8 cellular contexts compared by ENCODE assay signal in the genomic region with DNA sequence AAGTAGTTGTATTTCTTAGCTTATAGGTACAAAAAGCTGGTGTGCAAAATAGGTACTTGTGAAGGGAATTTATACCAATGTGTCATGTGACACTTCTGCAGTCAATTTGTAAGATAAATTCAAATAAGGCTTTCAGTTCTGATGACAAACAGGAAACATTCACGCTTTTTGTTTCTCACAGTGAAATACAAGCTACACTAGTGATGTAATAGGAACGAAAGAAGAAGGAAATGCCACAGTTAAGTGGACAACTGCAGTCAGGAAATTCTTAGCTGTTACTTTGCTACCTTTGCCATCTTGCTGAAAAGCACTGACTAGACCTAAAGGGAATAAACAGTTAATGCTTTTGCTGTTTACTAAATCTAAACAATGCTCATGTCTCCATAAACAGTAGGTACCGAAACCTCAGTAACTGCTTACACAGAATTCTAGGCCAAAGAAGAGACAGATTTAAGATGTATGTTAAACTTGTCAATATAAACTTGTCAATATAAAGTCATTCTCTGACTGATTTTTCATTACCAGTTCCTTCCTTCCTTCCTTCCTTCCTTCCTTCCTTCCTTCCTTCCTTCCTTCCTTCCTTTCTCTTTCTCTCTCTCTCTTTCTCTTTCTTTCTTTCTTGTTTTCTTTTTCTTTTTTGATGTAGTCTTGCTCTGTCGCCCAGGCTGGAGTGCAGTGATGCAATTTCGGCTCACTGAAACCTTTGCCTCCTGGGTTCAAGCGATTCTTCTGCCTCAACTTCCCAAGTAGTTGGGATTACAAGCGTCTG. TPM values are rescaled to one million over a fixed set of nuclear protein-coding genes. Genes with fewer than 3 reads are reported as not detected.
DNase-seq lines count a peak whose midpoint lies in the region; ATAC-seq and TF ChIP-seq lines count a peak whose summit lies in the region.

No MANE protein-coding gene starts in this region.

- H4K8ac ChIP-seq in neuronal stem cell (ENCODE audit: low read depth, low read length), result no peak overlapping the region

- H3K36me3 ChIP-seq in GM23338 (ENCODE audit: insufficient read depth) (no peaks in the 10 kb centered on the region), neuronal stem cell (replicated peaks in 1 of 2; ENCODE audit: control insufficient read depth in 2 of 2, insufficient read depth in 2 of 2, low read length in 2 of 2) (no peaks in the 10 kb centered on the region)

- H3K9me3 Mint-ChIP-seq in activated T-helper 1 cell treated with anti-CD3 and anti-CD28 coated beads, Interleukin-12 subunit alpha, Interleukin-12 subunit beta, Interleukin-2, Interleukin-4 antibody, amounts not matched to agents 30 ng/mL and 10 ng/mL and 1 ng/mL, durations not matched to agents 14 hours and 24 hours and 36 hours, result no peaks in the 10 kb centered on the region
- no peaks in the 10 kb centered on the region for H3K9me3 Mint-ChIP-seq in stimulated activated memory B cell treated with anti-CD40 and anti-IgM and Interleukin-4, amounts not matched to agents 10 μg/mL and 1 μg/mL and 100 μg/mL, for 72 hours
- H3K9me3 Mint-ChIP-seq in GM23338, result no peaks in the 10 kb centered on the region

- H2AFZ ChIP-seq in GM23338 (no peak overlapping the region), neuronal stem cell (ENCODE audit: low read length) (no peak overlapping the region)

- peak overlapping the region; percentile 21 for H3K4me3 Mint-ChIP-seq in activated T-helper 1 cell treated with anti-CD3 and anti-CD28 coated beads, Interleukin-12 subunit alpha, Interleukin-12 subunit beta, Interleukin-2, Interleukin-4 antibody, amounts not matched to agents 30 ng/mL and 10 ng/mL and 1 ng/mL, durations not matched to agents 14 hours and 24 hours and 36 hours
- peak overlapping the region; percentile 64 for H3K4me3 Mint-ChIP-seq in stimulated activated memory B cell treated with anti-CD40 and anti-IgM and Interleukin-4, amounts not matched to agents 10 μg/mL and 1 μg/mL and 100 μg/mL, for 72 hours
- no peak overlapping the region for H3K4me3 Mint-ChIP-seq in GM23338

- H3K4me1 ChIP-seq in GM23338 (ENCODE audit: insufficient read depth) (no peaks in the 10 kb centered on the region), neuronal stem cell (ENCODE audit: control insufficient read depth in 2 of 2, insufficient read depth in 1 of 2, low read depth in 1 of 2, low read length in 2 of 2) (peaks cover 0 to 1% of the 10 kb centered on the region in 2 donors)

- no peak overlapping the region for H3K4me2 ChIP-seq in GM23338
- H3K4me2 ChIP-seq in neuronal stem cell (ENCODE audit: insufficient read depth, low read length, poor library complexity, severe bottlenecking), result no peak overlapping the region

- no peak overlapping the region for H2BK15ac ChIP-seq in neuronal stem cell (ENCODE audit: low read length)

- intact Hi-C loops in activated T-helper 1 cell treated with anti-CD3 and anti-CD28 coated beads, Interleukin-12 subunit alpha, Interleukin-12 subunit beta, Interleukin-2, Interleukin-4 antibody, amounts not matched to agents 30 ng/mL and 10 ng/mL and 1 ng/mL, durations not matched to agents 14 hours and 24 hours and 36 hours (cut with micrococcal nuclease), result loop anchor here (1.0 to 10.0 kb wide), 7 partner anchors 9 to 1444 kb away; a partner anchor contains a TSS
- intact Hi-C loops in cardiac septum (cut with DNase I), result no loop called here

- H3K4me3 ChIP-seq in GM23338 (no peak overlapping the region), neuronal stem cell (ENCODE audit: low read length in 2 of 2) (no peak overlapping the region)

- H3K4me1 Mint-ChIP-seq in activated T-helper 1 cell treated with anti-CD3 and anti-CD28 coated beads, Interleukin-12 subunit alpha, Interleukin-12 subunit beta, Interleukin-2, Interleukin-4 antibody, amounts not matched to agents 30 ng/mL and 10 ng/mL and 1 ng/mL, durations not matched to agents 14 hours and 24 hours and 36 hours (ENCODE audit: low read depth), result peaks cover 35% of the 10 kb centered on the region
- peaks cover 65% of the 10 kb centered on the region for H3K4me1 Mint-ChIP-seq in stimulated activated memory B cell treated with anti-CD40 and anti-IgM and Interleukin-4, amounts not matched to agents 10 μg/mL and 1 μg/mL and 100 μg/mL, for 72 hours
- H3K4me1 Mint-ChIP-seq in GM23338, result no peaks in the 10 kb centered on the region

- no peaks in the 10 kb centered on the region for H3K79me1 ChIP-seq in neuronal stem cell (ENCODE audit: low read depth, low read length)

- no peaks in the 10 kb centered on the region for H3K9me3 ChIP-seq in neuronal stem cell (replicated peaks in 1 of 2; ENCODE audit: control insufficient read depth in 2 of 2, insufficient read depth in 1 of 2, low read depth in 1 of 2, low read length in 2 of 2)

- H4K91ac ChIP-seq in neuronal stem cell (ENCODE audit: low read depth, low read length, poor library complexity), result no peak overlapping the region

- H3K27ac ChIP-seq in GM23338 (ENCODE audit: low read depth) (no peak overlapping the region; the same call in 1 of the 2 replicates), neuronal stem cell (replicated peaks; ENCODE audit: low read length) (no peak overlapping the region)

- H3K27ac Mint-ChIP-seq in activated T-helper 1 cell treated with anti-CD3 and anti-CD28 coated beads, Interleukin-12 subunit alpha, Interleukin-12 subunit beta, Interleukin-2, Interleukin-4 antibody, amounts not matched to agents 30 ng/mL and 10 ng/mL and 1 ng/mL, durations not matched to agents 14 hours and 24 hours and 36 hours, result peak overlapping the region; percentile 88
- peak overlapping the region; percentile 95 for H3K27ac Mint-ChIP-seq in stimulated activated memory B cell treated with anti-CD40 and anti-IgM and Interleukin-4, amounts not matched to agents 10 μg/mL and 1 μg/mL and 100 μg/mL, for 72 hours
- H3K27ac Mint-ChIP-seq in GM23338, result no peak overlapping the region

- H3K4ac ChIP-seq in neuronal stem cell (ENCODE audit: low read length), result no peak overlapping the region

- no peak overlapping the region for H3K18ac ChIP-seq in neuronal stem cell (ENCODE audit: low read length)

- H3K27me3 Mint-ChIP-seq in activated T-helper 1 cell treated with anti-CD3 and anti-CD28 coated beads, Interleukin-12 subunit alpha, Interleukin-12 subunit beta, Interleukin-2, Interleukin-4 antibody, amounts not matched to agents 30 ng/mL and 10 ng/mL and 1 ng/mL, durations not matched to agents 14 hours and 24 hours and 36 hours (ENCODE audit: insufficient read depth), result no peaks in the 10 kb centered on the region
- H3K27me3 Mint-ChIP-seq in stimulated activated memory B cell treated with anti-CD40 and anti-IgM and Interleukin-4, amounts not matched to agents 10 μg/mL and 1 μg/mL and 100 μg/mL, for 72 hours, result no peaks in the 10 kb centered on the region
- peaks cover 2% of the 10 kb centered on the region for H3K27me3 Mint-ChIP-seq in GM23338 (ENCODE audit: insufficient read depth, low read depth, poor library complexity)

- DNase-seq in Ammon's horn (ENCODE audit: low spot score) (peak; percentile 47), GM23338 (ENCODE audit: low spot score) (no peak), neuronal stem cell (ENCODE audit: low spot score) (no peak), cardiac septum (ENCODE audit: low spot score) (no peak)
- no peak for DNase-seq in activated T-helper 1 cell treated with anti-CD3 and anti-CD28 coated beads, Interleukin-12 subunit alpha, Interleukin-12 subunit beta, Interleukin-2, Interleukin-4 antibody, amounts not matched to agents 30 ng/mL and 10 ng/mL and 1 ng/mL, durations not matched to agents 14 hours and 24 hours and 36 hours (ENCODE audit: low spot score)

- H4K20me1 ChIP-seq in GM23338 (replicated peaks; ENCODE audit: insufficient read depth), result no peaks in the 10 kb centered on the region

- H3K36me3 Mint-ChIP-seq in activated T-helper 1 cell treated with anti-CD3 and anti-CD28 coated beads, Interleukin-12 subunit alpha, Interleukin-12 subunit beta, Interleukin-2, Interleukin-4 antibody, amounts not matched to agents 30 ng/mL and 10 ng/mL and 1 ng/mL, durations not matched to agents 14 hours and 24 hours and 36 hours (ENCODE audit: low read depth), result peaks cover 15% of the 10 kb centered on the region
- H3K36me3 Mint-ChIP-seq in stimulated activated memory B cell treated with anti-CD40 and anti-IgM and Interleukin-4, amounts not matched to agents 10 μg/mL and 1 μg/mL and 100 μg/mL, for 72 hours, result peaks cover 18% of the 10 kb centered on the region
- H3K36me3 Mint-ChIP-seq in GM23338 (ENCODE audit: low read depth), result no peaks in the 10 kb centered on the region

- no peak overlapping the region for H2BK120ac ChIP-seq in neuronal stem cell (ENCODE audit: low read depth, low read length)

- no peak overlapping the region for H2AK5ac ChIP-seq in neuronal stem cell (ENCODE audit: low read depth, low read length)

- TF ChIP-seq CTCF in GM23338 (conservative IDR thresholded peaks at IDR 0.05; ENCODE audit: low read depth in 2 of 2), result no peak

- no CpG with 5 or more reads among the region's 7 CpGs for WGBS in neuronal stem cell (ENCODE audit: extremely low coverage in 2 of 2, insufficient read length in 2 of 2, insufficient replicate concordance in 1 of 2), 2 donors

- H3K23ac ChIP-seq in neuronal stem cell (ENCODE audit: low read depth, low read length, poor library complexity), result no peak overlapping the region

- no peak overlapping the region for H2BK12ac ChIP-seq in neuronal stem cell (ENCODE audit: low read length)

- H3K14ac ChIP-seq in neuronal stem cell (ENCODE audit: low read length), result no peak overlapping the region

- H3K9ac ChIP-seq in neuronal stem cell (ENCODE audit: low read depth, low read length, poor library complexity), result no peak overlapping the region

- H3K27me3 ChIP-seq in GM23338 (ENCODE audit: insufficient read depth) (no peaks in the 10 kb centered on the region), neuronal stem cell (ENCODE audit: control insufficient read depth in 3 of 3, insufficient read depth in 3 of 3, low read depth in 1 of 3, low read length in 3 of 3) (no peaks in the 10 kb centered on the region)

- H3K79me2 ChIP-seq in GM23338 (replicated peaks; ENCODE audit: insufficient read depth), result no peaks in the 10 kb centered on the region

- H3K9me2 ChIP-seq in GM23338 (ENCODE audit: insufficient read depth), result no peaks in the 10 kb centered on the region

- ATAC-seq in GM19035 (IDR thresholded peaks at IDR 0.05; ENCODE audit: unreplicated experiment) (peak; percentile 94), HG03095 (IDR thresholded peaks at IDR 0.05; ENCODE audit: unreplicated experiment) (peak; percentile 94), GM23338 (no peak)
- ATAC-seq in stimulated activated memory B cell treated with anti-CD40 and anti-IgM and Interleukin-4, amounts not matched to agents 10 μg/mL and 1 μg/mL and 100 μg/mL, for 72 hours, result peak; percentile 88

- H3F3A ChIP-seq in GM23338 (replicated peaks; ENCODE audit: low read depth), result no peaks in the 10 kb centered on the region

- no peak overlapping the region for H2BK5ac ChIP-seq in neuronal stem cell (ENCODE audit: low read length)

RNA-seq across cellular contexts. Expression of a gene that starts 10.1 kb away (rescaled TPM):
- 19.1 and 20.3 TPM in 2 replicates for total RNA-seq in activated T-helper 1 cell treated with anti-CD3 and anti-CD28 coated beads, Interleukin-12 subunit alpha, Interleukin-12 subunit beta, Interleukin-2, Interleukin-4 antibody, amounts not matched to agents 30 ng/mL and 10 ng/mL and 1 ng/mL, durations not matched to agents 14 hours and 24 hours and 36 hours
- 8.3 and 12.2 TPM in 2 replicates for total RNA-seq in GM23338 (2014; rRNA removed; shearing (Covaris generic))
- 2.4 and 2.5 TPM in 2 replicates for polyA plus RNA-seq in GM23338 (2016; fragmentation: Nextera tagmentation; extraction: Ambion mirVana)
- polyA plus RNA-seq in neuronal stem cell (2013, experiment 1 of 2), result 4.2 TPM
- 4.2 TPM for polyA plus RNA-seq in neuronal stem cell (2013, experiment 2 of 2)
- 38.2 TPM for total RNA-seq in cardiac septum
